ENCODE assay signal across 1 cellular context in genomic region chr10:35462491-35462934, GRCh38.
TF ChIP-seq lines count a peak whose summit lies in the region.

No MANE protein-coding gene starts in this region.

TF ChIP-seq in SK-N-SH, 30 proteins besides CTCF, POLR2A, EP300 and RAD21 (continued from another document):
- TF ChIP-seq REST (IDR thresholded peaks at IDR 0.05; ENCODE audit: low read depth, low read length): no peak
- TF ChIP-seq SIN3A (IDR thresholded peaks at IDR 0.05; ENCODE audit: borderline replicate concordance, low read depth, low read length): no peak
TF ChIP-seq in SK-N-SH: peak in this region for 0.
